Comparison of ENCODE assay signal across 8 cellular contexts in the genomic region with DNA sequence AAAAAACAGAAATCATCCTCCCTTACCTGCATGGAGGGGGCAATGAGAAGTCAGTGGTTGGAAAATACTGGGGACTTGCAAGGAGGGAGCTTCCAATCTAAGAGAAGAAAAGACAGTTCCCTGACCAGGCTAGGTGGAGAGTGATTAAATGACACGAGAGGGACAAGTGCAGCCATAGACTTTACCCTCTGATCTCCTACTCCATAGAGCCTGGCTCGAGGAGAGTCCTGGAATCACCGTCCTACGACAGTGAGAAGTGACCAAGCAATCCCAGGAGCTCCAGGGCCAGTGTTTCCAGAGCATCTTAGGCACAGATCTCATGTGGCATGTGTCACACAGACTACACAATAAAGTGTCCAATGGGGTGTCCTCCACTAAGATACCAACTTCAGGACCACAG. TPM values are rescaled to one million over a fixed set of nuclear protein-coding genes. Genes with fewer than 3 reads are reported as not detected.
DNase-seq lines count a peak whose midpoint lies in the region; ATAC-seq, FAIRE-seq and TF ChIP-seq lines count a peak whose summit lies in the region.
"Had no signal": no experiment of that assay in that cellular context is flagged by ENCODE, and none has a peak within 500 bp of the region (broad histone marks: within the 10 kb centered on the region; RNA-seq: fewer than 3 reads in every experiment).

No MANE protein-coding gene starts in this region.

- H2AFZ ChIP-seq in KMS-11 (ENCODE audit: low read depth): no peak overlapping the region
- H2AFZ ChIP-seq in HepG2 (ENCODE audit: low read length): no peak overlapping the region

- H3K27ac ChIP-seq in KMS-11: no peak overlapping the region
- peak overlapping the region; percentile 76 for H3K27ac ChIP-seq in HepG2 (ENCODE audit: extremely low read length, insufficient read depth, low read length)

- H3K9me3 Mint-ChIP-seq in activated naive CD8-positive, alpha-beta T cell treated with anti-CD3 and anti-CD28 coated beads, Interleukin-2, amount 50 U/mL, for 24 hours: no peaks in the 10 kb centered on the region
- H3K9me3 Mint-ChIP-seq in stimulated activated naive CD8-positive, alpha-beta T cell treated with anti-CD3 and anti-CD28 coated beads, Interleukin-15, amount 100 ng/mL, for 72 hours: no peaks in the 10 kb centered on the region

- H3K36me3 ChIP-seq in KMS-11 (ENCODE audit: insufficient read depth) (no peaks in the 10 kb centered on the region; the same call in 1 of the 2 replicates), HepG2 (replicated peaks in 1 of 2; ENCODE audit: control insufficient read depth in 1 of 2, insufficient read depth in 2 of 2, low read length in 2 of 2) (peaks cover 1 to 8% of the 10 kb centered on the region in 2 experiments; a peak in 4 of 5 replicates)

- ATAC-seq in activated naive CD8-positive, alpha-beta T cell treated with anti-CD3 and anti-CD28 coated beads, Interleukin-2, amount 50 U/mL, for 24 hours: no peak
- no peak for ATAC-seq in HepG2
- ATAC-seq in stimulated activated naive CD8-positive, alpha-beta T cell treated with anti-CD3 and anti-CD28 coated beads, Interleukin-15, amount 100 ng/mL, for 72 hours: no peak

- H3K4me3 ChIP-seq in KMS-11 (IDR thresholded peaks at IDR 0.05; ENCODE audit: insufficient read depth, low read depth, low read length): no peak overlapping the region
- H3K4me3 ChIP-seq in HepG2 (replicated peaks in 1 of 3; ENCODE audit: insufficient read depth in 1 of 3, low read depth in 2 of 3, low read length in 3 of 3): no peak overlapping the region

- POLR2A ChIA-PET in HepG2 (lab: Yijun Ruan, JAX): interaction anchor here (1.7 to 3.3 kb wide), 2 partner anchors 10 to 18 kb away, joined by 3 to 47 read pairs; no protein-coding TSS in a partner anchor

- TF ChIP-seq POLR2A in HepG2 (IDR thresholded peaks at IDR 0.05; ENCODE audit: insufficient read depth in 1 of 2, low read depth in 2 of 2, low read length in 2 of 2): no peak

- H3K4me1 ChIP-seq in KMS-11 (ENCODE audit: low read depth, poor library complexity, severe bottlenecking): peaks cover 99% of the 10 kb centered on the region
- peaks cover 100% of the 10 kb centered on the region for H3K4me1 ChIP-seq in HepG2 (ENCODE audit: insufficient read depth, low read length)

- peaks cover 99% of the 10 kb centered on the region for H3K79me2 ChIP-seq in KMS-11 (ENCODE audit: insufficient read depth, low read depth)
- peaks cover 95% of the 10 kb centered on the region for H3K79me2 ChIP-seq in HepG2 (ENCODE audit: insufficient read depth, low read length)

- H3K27ac Mint-ChIP-seq in activated naive CD8-positive, alpha-beta T cell treated with anti-CD3 and anti-CD28 coated beads, Interleukin-2, amount 50 U/mL, for 24 hours: peak overlapping the region; percentile 96
- peak overlapping the region in 1 of 2 donors; percentile 68 for H3K27ac Mint-ChIP-seq in stimulated activated naive CD8-positive, alpha-beta T cell treated with anti-CD3 and anti-CD28 coated beads, Interleukin-15, amount 100 ng/mL, for 72 hours

- peak overlapping the region; percentile 49 for H3K4me3 Mint-ChIP-seq in activated naive CD8-positive, alpha-beta T cell treated with anti-CD3 and anti-CD28 coated beads, Interleukin-2, amount 50 U/mL, for 24 hours
- peak overlapping the region; percentile 67 to 73 for H3K4me3 Mint-ChIP-seq in stimulated activated naive CD8-positive, alpha-beta T cell treated with anti-CD3 and anti-CD28 coated beads, Interleukin-15, amount 100 ng/mL, for 72 hours

- H3K27me3 ChIP-seq in KMS-11 (ENCODE audit: insufficient read depth, low read depth) (no peaks in the 10 kb centered on the region), HepG2 (ENCODE audit: control insufficient read depth in 1 of 2, insufficient read depth in 2 of 2, low read length in 2 of 2) (no peaks in the 10 kb centered on the region)

- no TSS peak for BruUV-seq in HepG2 (replicated peaks; lab: Mats Ljungman, UMichigan)

- no peak for TF ChIP-seq RAD21 in HepG2 (CRISPR knock-in tag; IDR thresholded peaks at IDR 0.05)

- H3K9ac ChIP-seq in KMS-11: no peak overlapping the region
- H3K9ac ChIP-seq in HepG2 (ENCODE audit: insufficient read depth, low read depth, low read length): 0 out of 2 replicates have a peak overlapping the region, but pooled peaks have one; percentile 3

- no peak for FAIRE-seq in HepG2 (lab: Jason Lieb, UNC)

- WGBS in HepG2 (ENCODE audit: low lambda C conversion rate): 14% methylated on average over 1 of the region's 4 CpGs

- TF ChIP-seq EP300 in HepG2 (IDR thresholded peaks at IDR 0.05; ENCODE audit: low read depth in 2 of 2, low read length in 2 of 2) (no peak), HepG2 (CRISPR knock-in tag; IDR thresholded peaks at IDR 0.05; ENCODE audit: borderline replicate concordance) (no peak)

- no peaks in the 10 kb centered on the region for H3K9me3 ChIP-seq in HepG2 (ENCODE audit: low read length)

- H3K4me2 ChIP-seq in KMS-11: peak overlapping the region; percentile 39; the same call in 1 of the 2 replicates
- H3K4me2 ChIP-seq in HepG2 (ENCODE audit: low read depth, low read length): no peak overlapping the region; the same call in 1 of the 2 replicates

- no peaks in the 10 kb centered on the region for H3K27me3 Mint-ChIP-seq in activated naive CD8-positive, alpha-beta T cell treated with anti-CD3 and anti-CD28 coated beads, Interleukin-2, amount 50 U/mL, for 24 hours
- no peaks in the 10 kb centered on the region for H3K27me3 Mint-ChIP-seq in stimulated activated naive CD8-positive, alpha-beta T cell treated with anti-CD3 and anti-CD28 coated beads, Interleukin-15, amount 100 ng/mL, for 72 hours

- intact Hi-C loops in HepG2 (cut with micrococcal nuclease; ENCODE audit: unreplicated experiment): no loop called here

- CTCF ChIA-PET in HepG2 (lab: Yijun Ruan, JAX; ENCODE audit: low intra/inter-chr PET ratio, low total read pairs): no interaction called here

- H3K4me1 Mint-ChIP-seq in activated naive CD8-positive, alpha-beta T cell treated with anti-CD3 and anti-CD28 coated beads, Interleukin-2, amount 50 U/mL, for 24 hours: peaks cover 100% of the 10 kb centered on the region
- peaks cover 100% of the 10 kb centered on the region for H3K4me1 Mint-ChIP-seq in stimulated activated naive CD8-positive, alpha-beta T cell treated with anti-CD3 and anti-CD28 coated beads, Interleukin-15, amount 100 ng/mL, for 72 hours

- H4K20me1 ChIP-seq in KMS-11 (ENCODE audit: insufficient read depth): peaks cover 86% of the 10 kb centered on the region
- peaks cover 23% of the 10 kb centered on the region for H4K20me1 ChIP-seq in HepG2 (ENCODE audit: insufficient read depth, low read length)

- in situ Hi-C loops in HepG2 (cut with HindIII; ENCODE audit: extremely low pct_ligation_motif_present, low pct_unique_long_range_greater_than_20kb): no loop called here

- H3K36me3 Mint-ChIP-seq in activated naive CD8-positive, alpha-beta T cell treated with anti-CD3 and anti-CD28 coated beads, Interleukin-2, amount 50 U/mL, for 24 hours (ENCODE audit: low read depth): peaks cover 48% of the 10 kb centered on the region

- DNase-seq in activated naive CD8-positive, alpha-beta T cell treated with anti-CD3 and anti-CD28 coated beads, Interleukin-2, amount 50 U/mL, for 24 hours: no peak
- no peak for DNase-seq in HepG2 (ENCODE audit: low spot score)
- no peak for DNase-seq in stimulated activated naive CD8-positive, alpha-beta T cell treated with anti-CD3 and anti-CD28 coated beads, Interleukin-15, amount 100 ng/mL, for 72 hours
- DNase-seq in dedifferentiated amniotic fluid mesenchymal stem cell (ENCODE audit: extremely low spot score): no peak
- DNase-seq in ureter (ENCODE audit: low spot score): no peak
- DNase-seq in OCI-M2 (lab: John Stamatoyannopoulos, UW; ENCODE audit: unreplicated experiment): no peak
- DNase-seq: NCI-H1417 had no signal

- TF ChIP-seq CTCF in KMS-11 (conservative IDR thresholded peaks at IDR 0.05; ENCODE audit: low read depth, low read length) (no peak), HepG2 (CRISPR knock-in tag; IDR thresholded peaks at IDR 0.05) (no peak)

TF ChIP-seq in HepG2, 621 proteins besides CTCF, POLR2A, EP300 and RAD21 (continues in another document):
- TF ChIP-seq, protein P1, sequence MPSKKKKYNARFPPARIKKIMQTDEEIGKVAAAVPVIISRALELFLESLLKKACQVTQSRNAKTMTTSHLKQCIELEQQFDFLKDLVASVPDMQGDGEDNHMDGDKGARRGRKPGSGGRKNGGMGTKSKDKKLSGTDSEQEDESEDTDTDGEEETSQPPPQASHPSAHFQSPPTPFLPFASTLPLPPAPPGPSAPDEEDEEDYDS (CRISPR knock-in tag; IDR thresholded peaks at IDR 0.05): no peak
- TF ChIP-seq SOX5 (CRISPR knock-in tag; IDR thresholded peaks at IDR 0.05; ENCODE audit: borderline replicate concordance): no peak
- TF ChIP-seq NPAS2 (CRISPR knock-in tag; IDR thresholded peaks at IDR 0.05; ENCODE audit: borderline replicate concordance): no peak

RNA-seq across cellular contexts. Expression of a gene that starts 25.7 kb away (rescaled TPM):
- total RNA-seq in HepG2 (2016; rRNA removed; fragmentation: Illumina TruSeq; extraction: Trizol) (98.5 and 125 TPM in 2 replicates), ureter (810 TPM)
- 28.5 and 28.7 TPM in 2 replicates for total RNA-seq in HepG2 (2016; cell fraction: cytosol; rRNA removed; fragmentation: Illumina TruSeq; extraction: Trizol; ENCODE audit: low read depth)
- 92.9 and 102 TPM in 2 replicates for total RNA-seq in HepG2 (2016; cell fraction: insoluble cytoplasmic fraction; rRNA removed; fragmentation: Illumina TruSeq; extraction: Trizol)
- total RNA-seq in HepG2 (2016; cell fraction: membrane; rRNA removed; fragmentation: Illumina TruSeq; extraction: Trizol): 39.3 and 47.1 TPM in 2 replicates
- 73.0 and 81.6 TPM in 2 replicates for total RNA-seq in HepG2 (2016; cell fraction: nucleus; rRNA removed; fragmentation: Illumina TruSeq; extraction: Trizol)
- polyA plus RNA-seq in HepG2 (2011; rRNA removed): 50.7 and 60.6 TPM in 2 replicates
- polyA plus RNA-seq in HepG2 (2011; cell fraction: cytosol; rRNA removed): 31.6 and 39.3 TPM in 2 replicates
- 68.4 and 91.3 TPM in 2 replicates for polyA plus RNA-seq in HepG2 (2011; cell fraction: nucleus; rRNA removed)
- polyA plus RNA-seq in HepG2 (2012): 88.3 and 93.4 TPM in 2 replicates
- polyA plus RNA-seq in HepG2 (2016; cell fraction: cytosol; fragmentation: Illumina TruSeq; extraction: Trizol; ENCODE audit: low read depth): 3.6 and 4.2 TPM in 2 replicates
- 72.0 and 110 TPM in 2 replicates for polyA plus RNA-seq in HepG2 (2016; cell fraction: insoluble cytoplasmic fraction; fragmentation: Illumina TruSeq; extraction: Trizol; ENCODE audit: low read depth)
- polyA plus RNA-seq in HepG2 (2016; cell fraction: membrane; fragmentation: Illumina TruSeq; extraction: Trizol; ENCODE audit: low read depth): 8.1 and 11.6 TPM in 2 replicates
- 106 and 113 TPM in 2 replicates for polyA plus RNA-seq in HepG2 (2016; cell fraction: nucleus; fragmentation: Illumina TruSeq; extraction: Trizol; ENCODE audit: insufficient read depth, low read depth)
- polyA minus RNA-seq in HepG2 (2011; rRNA and poly(A)+ RNA removed; ENCODE audit: low replicate concordance): 124 and 180 TPM in 2 replicates
- polyA minus RNA-seq in HepG2 (2011; cell fraction: cytosol; rRNA and poly(A)+ RNA removed): 125 and 176 TPM in 2 replicates
- 61.9 and 97.5 TPM in 2 replicates for polyA minus RNA-seq in HepG2 (2011; cell fraction: nucleus; rRNA and poly(A)+ RNA removed)
